8 cellular contexts compared by ENCODE assay signal in the genomic region with DNA sequence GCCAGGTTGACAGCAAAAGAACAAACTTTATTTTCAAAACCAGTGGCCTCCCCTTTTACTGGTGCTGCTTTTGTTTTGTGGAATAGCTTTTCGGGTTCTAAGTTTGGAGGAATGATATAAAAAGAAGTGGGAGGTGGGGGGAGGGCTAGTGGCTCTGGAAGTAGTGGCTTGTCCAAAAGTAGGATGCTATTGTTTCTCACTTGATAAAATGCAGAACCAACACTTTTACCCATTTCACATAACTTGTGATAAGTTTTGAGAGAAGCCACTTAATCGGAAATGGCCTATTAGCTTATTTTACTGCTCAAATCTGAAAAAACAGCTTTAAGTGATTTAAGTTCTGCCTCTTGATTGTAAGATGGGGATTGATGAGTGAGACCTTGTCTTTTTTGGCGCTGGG. TPM values are rescaled to one million over a fixed set of nuclear protein-coding genes. Genes with fewer than 3 reads are reported as not detected.
DNase-seq lines count a peak whose midpoint lies in the region; ATAC-seq and TF ChIP-seq lines count a peak whose summit lies in the region.

No MANE protein-coding gene starts in this region.

- no peaks in the 10 kb centered on the region for H3K27me3 Mint-ChIP-seq in activated CD4-positive, alpha-beta T cell treated with anti-CD3 and anti-CD28 coated beads, Interleukin-2, amount 10 ng/mL, durations not matched to agents 7 days and 5 days

- DNase-seq in activated CD4-positive, alpha-beta T cell treated with anti-CD3 and anti-CD28 coated beads, Interleukin-2, amount 10 ng/mL, durations not matched to agents 7 days and 5 days: no peak
- no peak for DNase-seq in activated CD4-positive, alpha-beta T cell treated with anti-CD3 and anti-CD28 coated beads for 1 hour
- no peak for DNase-seq in activated naive CD4-positive, alpha-beta T cell treated with anti-CD3 and anti-CD28 coated beads, Interleukin-2, amount 50 U/mL, for 72 hours (ENCODE audit: low spot score in 2 of 2)
- no peak for DNase-seq in kidney epithelial cell (ENCODE audit: low read depth)

- peaks cover 13% of the 10 kb centered on the region for H3K36me3 Mint-ChIP-seq in activated CD4-positive, alpha-beta T cell treated with anti-CD3 and anti-CD28 coated beads, Interleukin-2, amount 10 ng/mL, durations not matched to agents 7 days and 5 days (ENCODE audit: low read depth)
- peaks cover 14 to 16% of the 10 kb centered on the region in 2 donors for H3K36me3 Mint-ChIP-seq in activated naive CD4-positive, alpha-beta T cell treated with anti-CD3 and anti-CD28 coated beads, Interleukin-2, amount 50 U/mL, for 72 hours

- no peak overlapping the region for H3K27ac ChIP-seq in thymus (ENCODE audit: low read depth)

- CTCF ChIA-PET in activated CD4-positive, alpha-beta T cell treated with anti-CD3 and anti-CD28 coated beads, Interleukin-2, amount 10 ng/mL, durations not matched to agents 7 days and 5 days (lab: Charles Lee): interaction anchor here (1.3 kb wide), 1 partner anchor 27 kb away, joined by 3 read pairs; no protein-coding TSS in a partner anchor

- peak overlapping the region; percentile 94 for H3K27ac Mint-ChIP-seq in activated CD4-positive, alpha-beta T cell treated with anti-CD3 and anti-CD28 coated beads, Interleukin-2, amount 10 ng/mL, durations not matched to agents 7 days and 5 days
- peak overlapping the region; percentile 96 to 98 for H3K27ac Mint-ChIP-seq in activated naive CD4-positive, alpha-beta T cell treated with anti-CD3 and anti-CD28 coated beads, Interleukin-2, amount 50 U/mL, for 72 hours

- H3K9me3 Mint-ChIP-seq in activated CD4-positive, alpha-beta T cell treated with anti-CD3 and anti-CD28 coated beads, Interleukin-2, amount 10 ng/mL, durations not matched to agents 7 days and 5 days: peaks cover 6% of the 10 kb centered on the region
- H3K9me3 Mint-ChIP-seq in activated naive CD4-positive, alpha-beta T cell treated with anti-CD3 and anti-CD28 coated beads, Interleukin-2, amount 50 U/mL, for 72 hours: peaks cover 5 to 7% of the 10 kb centered on the region in 2 donors

- no peaks in the 10 kb centered on the region for H3K9me3 ChIP-seq in thymus (ENCODE audit: control insufficient read depth)

- no peak for ATAC-seq in activated naive CD4-positive, alpha-beta T cell treated with anti-CD3 and anti-CD28 coated beads, Interleukin-2, amount 50 U/mL, for 72 hours
- ATAC-seq in HG03097 (IDR thresholded peaks at IDR 0.05; ENCODE audit: low FRiP score, unreplicated experiment) (no peak), HG02642 (IDR thresholded peaks at IDR 0.05; ENCODE audit: poor library complexity, unreplicated experiment) (no peak), HG03521 (IDR thresholded peaks at IDR 0.05; ENCODE audit: unreplicated experiment) (no peak)

- H3K36me3 ChIP-seq in kidney epithelial cell (ENCODE audit: control insufficient read depth, insufficient read depth, low read length) (no peaks in the 10 kb centered on the region), thymus (ENCODE audit: control insufficient read depth, insufficient read depth) (no peaks in the 10 kb centered on the region)

- no peaks in the 10 kb centered on the region for H3K27me3 ChIP-seq in kidney epithelial cell (ENCODE audit: control insufficient read depth, insufficient read depth, low read length)
- H3K27me3 ChIP-seq in thymus (ENCODE audit: control insufficient read depth, insufficient read depth): no peaks in the 10 kb centered on the region

- peaks cover 31% of the 10 kb centered on the region for H3K4me1 Mint-ChIP-seq in activated CD4-positive, alpha-beta T cell treated with anti-CD3 and anti-CD28 coated beads, Interleukin-2, amount 10 ng/mL, durations not matched to agents 7 days and 5 days

- TF ChIP-seq CTCF in kidney epithelial cell (IDR thresholded peaks at IDR 0.05; ENCODE audit: insufficient read depth, low read length, poor library complexity, severe bottlenecking): no peak

- H3K4me1 ChIP-seq in thymus (ENCODE audit: control insufficient read depth, insufficient read depth, low read length): peaks cover 5% of the 10 kb centered on the region

- POLR2A ChIA-PET in activated CD4-positive, alpha-beta T cell treated with anti-CD3 and anti-CD28 coated beads, Interleukin-2, amount 10 ng/mL, durations not matched to agents 7 days and 5 days (lab: Charles Lee): no interaction called here

- peak overlapping the region; percentile 78 for H3K4me3 ChIP-seq in kidney epithelial cell (ENCODE audit: low read depth, low read length)
- H3K4me3 ChIP-seq in thymus (ENCODE audit: low read length): peak overlapping the region; percentile 90

- H3K4me3 Mint-ChIP-seq in activated CD4-positive, alpha-beta T cell treated with anti-CD3 and anti-CD28 coated beads, Interleukin-2, amount 10 ng/mL, durations not matched to agents 7 days and 5 days: peak overlapping the region; percentile 98

- 46% methylated on average over 3 of the region's 3 CpGs for WGBS in thymus

RNA-seq across cellular contexts. Expression of a gene that starts 1.0 kb away (rescaled TPM):
- total RNA-seq in activated CD4-positive, alpha-beta T cell treated with anti-CD3 and anti-CD28 coated beads, Interleukin-2, amount 10 ng/mL, durations not matched to agents 7 days and 5 days: 10 to 100 TPM; 18.2 to 20.4 TPM
- total RNA-seq in activated naive CD4-positive, alpha-beta T cell treated with anti-CD3 and anti-CD28 coated beads, Interleukin-2, amount 50 U/mL, for 72 hours: 10 to 100 TPM; 28.0 to 29.4 TPM
- total RNA-seq in kidney epithelial cell: 20.3 and 28.0 TPM in 2 replicates
- 21.8 TPM for polyA plus RNA-seq in thymus
